8 cellular contexts compared by ENCODE assay signal in the genomic region with DNA sequence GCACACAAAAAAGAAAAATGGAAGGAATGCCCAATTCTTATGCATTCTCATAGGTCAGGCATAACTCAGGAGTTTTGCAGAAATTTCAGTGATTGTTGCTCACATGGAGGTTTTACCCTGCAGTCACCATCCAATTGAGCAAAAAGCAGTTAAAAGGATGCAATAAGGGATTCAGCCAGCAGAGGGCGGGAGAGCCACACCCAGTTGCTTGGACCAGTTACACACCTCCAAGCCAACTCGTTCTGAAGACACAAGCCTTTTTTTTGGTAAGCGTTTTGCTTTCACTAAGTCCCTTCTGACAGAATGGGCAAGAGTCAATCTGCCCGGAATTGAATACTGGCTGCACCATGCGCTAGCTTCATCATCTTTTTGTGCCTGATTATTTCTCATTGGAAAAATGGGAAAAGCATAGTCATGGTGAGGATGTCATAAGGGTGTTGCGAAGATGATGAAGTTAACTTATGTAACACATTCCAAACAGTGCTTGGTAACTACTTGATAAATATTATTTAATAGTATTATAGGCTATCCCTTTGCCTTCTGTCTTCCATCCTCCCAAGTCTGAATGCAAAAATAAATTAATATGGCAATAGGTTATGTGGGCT.
DNase-seq lines count a peak whose midpoint lies in the region; ATAC-seq, FAIRE-seq and TF ChIP-seq lines count a peak whose summit lies in the region.

No MANE protein-coding gene starts in this region.

- H3K4me2 ChIP-seq in GM23338 (peak overlapping the region; percentile 34), KMS-11 (no peak overlapping the region)

- H3K9me3 ChIP-seq in pancreas: no peaks in the 10 kb centered on the region

- H3K79me2 ChIP-seq in GM23338 (replicated peaks; ENCODE audit: insufficient read depth): no peaks in the 10 kb centered on the region
- no peaks in the 10 kb centered on the region for H3K79me2 ChIP-seq in KMS-11 (ENCODE audit: insufficient read depth, low read depth)

- no peak for FAIRE-seq in pancreas (lab: Jason Lieb, UNC)

- H3K27ac ChIP-seq in GM23338 (ENCODE audit: low read depth) (peak overlapping the region; percentile 61; the same call in 1 of the 2 replicates), KMS-11 (no peak overlapping the region), pancreas (no peak overlapping the region)

- no peaks in the 10 kb centered on the region for H3K36me3 ChIP-seq in GM06990 (ENCODE audit: control insufficient read depth, insufficient read depth, low read length)
- H3K36me3 ChIP-seq in GM23338 (ENCODE audit: insufficient read depth): no peaks in the 10 kb centered on the region
- no peaks in the 10 kb centered on the region for H3K36me3 ChIP-seq in KMS-11 (ENCODE audit: insufficient read depth)
- H3K36me3 ChIP-seq in pancreas: no peaks in the 10 kb centered on the region

- H3K27me3 Mint-ChIP-seq in GM23338 (ENCODE audit: insufficient read depth, low read depth, poor library complexity): no peaks in the 10 kb centered on the region

- H3K4me1 ChIP-seq in GM23338 (ENCODE audit: insufficient read depth) (peaks cover 31% of the 10 kb centered on the region), KMS-11 (ENCODE audit: low read depth, poor library complexity, severe bottlenecking) (no peaks in the 10 kb centered on the region), pancreas (no peaks in the 10 kb centered on the region)

- H3K9me2 ChIP-seq in GM23338 (ENCODE audit: insufficient read depth): no peaks in the 10 kb centered on the region

- H3K27ac Mint-ChIP-seq in GM23338: peak overlapping the region; percentile 79

- peaks cover 43% of the 10 kb centered on the region for H3K4me1 Mint-ChIP-seq in GM23338

- H4K20me1 ChIP-seq in GM23338 (replicated peaks; ENCODE audit: insufficient read depth): no peaks in the 10 kb centered on the region
- H4K20me1 ChIP-seq in KMS-11 (ENCODE audit: insufficient read depth): no peaks in the 10 kb centered on the region

- intact Hi-C loops in pancreas (cut with DNase I): no loop called here

- ATAC-seq in GM23338 (peak; percentile 90), pancreas (peak; percentile 81 to 98 (median 94))

- DNase-seq in GM06990 (ENCODE audit: extremely low read depth, insufficient read length) (no peak), GM23338 (ENCODE audit: low spot score) (peak; percentile 85), SHP77 (lab: John Stamatoyannopoulos, UW) (peak; percentile 43 to 63), globus pallidus (ENCODE audit: low spot score) (peak; percentile 60), pancreas (peak in 5 of 6 donors; percentile 31 to 71 (median 45)), ureter (ENCODE audit: low spot score) (peak; percentile 78)
- DNase-seq in activated gamma-delta T cell treated with anti-CD3 and anti-CD28 coated beads, Interleukin-2, amount 50 U/mL, for 16 hours (ENCODE audit: low read depth): peak; percentile 14

- peaks cover 16% of the 10 kb centered on the region for H3K36me3 Mint-ChIP-seq in GM23338 (ENCODE audit: low read depth)

- H3K9me3 Mint-ChIP-seq in GM23338: peaks cover 8% of the 10 kb centered on the region; the same call in 1 of the 3 replicates

- H3K27me3 ChIP-seq in GM06990 (replicated peaks; ENCODE audit: control insufficient read depth, insufficient read depth, low read length): no peaks in the 10 kb centered on the region
- H3K27me3 ChIP-seq in GM23338 (ENCODE audit: insufficient read depth): no peaks in the 10 kb centered on the region
- no peaks in the 10 kb centered on the region for H3K27me3 ChIP-seq in KMS-11 (ENCODE audit: insufficient read depth, low read depth)
- H3K27me3 ChIP-seq in pancreas: no peaks in the 10 kb centered on the region

- 20 to 25% methylated on average over 6 of the region's 6 CpGs for WGBS in pancreas, 2 donors

- no peaks in the 10 kb centered on the region for H3F3A ChIP-seq in GM23338 (replicated peaks; ENCODE audit: low read depth)

- H2AFZ ChIP-seq in GM23338 (no peak overlapping the region), KMS-11 (ENCODE audit: low read depth) (no peak overlapping the region)

- no peak overlapping the region for H3K9ac ChIP-seq in KMS-11

- H3K4me3 Mint-ChIP-seq in GM23338: no peak overlapping the region; the same call in 2 of the 3 replicates

- peak; percentile 94 for TF ChIP-seq CTCF in GM06990 (IDR thresholded peaks at IDR 0.05; ENCODE audit: insufficient read depth, low read length, poor library complexity, severe bottlenecking)
- TF ChIP-seq CTCF in GM23338 (conservative IDR thresholded peaks at IDR 0.05; ENCODE audit: low read depth in 2 of 2): peak; percentile 95 to 98
- peak; percentile 79 for TF ChIP-seq CTCF in KMS-11 (conservative IDR thresholded peaks at IDR 0.05; ENCODE audit: low read depth, low read length)
- TF ChIP-seq CTCF in pancreas (IDR thresholded peaks at IDR 0.05): peak; percentile 57 to 84 (median 78)

- H3K4me3 ChIP-seq in GM06990 (replicated peaks; ENCODE audit: low read depth, low read length) (no peak overlapping the region), GM23338 (no peak overlapping the region), KMS-11 (IDR thresholded peaks at IDR 0.05; ENCODE audit: insufficient read depth, low read depth, low read length) (no peak overlapping the region), pancreas (no peak overlapping the region)

TF ChIP-seq in GM23338, 12 proteins besides CTCF, POLR2A, EP300 and RAD21 (continues in another document):
- no peak for TF ChIP-seq CREB1 (CRISPR knock-in tag; IDR thresholded peaks at IDR 0.05; ENCODE audit: low read depth)
- no peak for TF ChIP-seq ZNF114 (CRISPR knock-in tag; IDR thresholded peaks at IDR 0.05)
- TF ChIP-seq NANOG (IDR thresholded peaks at IDR 0.05; ENCODE audit: borderline replicate concordance): no peak
- no peak for TF ChIP-seq EZH2 (IDR thresholded peaks at IDR 0.05; ENCODE audit: low read depth, unreplicated experiment)
- TF ChIP-seq JUNB (IDR thresholded peaks at IDR 0.05; ENCODE audit: unreplicated experiment): no peak
- no peak for TF ChIP-seq ZNF462 (CRISPR knock-in tag; IDR thresholded peaks at IDR 0.05)
- no peak for TF ChIP-seq POLR2AphosphoS5 (IDR thresholded peaks at IDR 0.05; ENCODE audit: low read depth)
- TF ChIP-seq ZNF331 (CRISPR knock-in tag; IDR thresholded peaks at IDR 0.05; ENCODE audit: low read depth): no peak
- no peak for TF ChIP-seq STAT1 (IDR thresholded peaks at IDR 0.05; ENCODE audit: unreplicated experiment)
